ENCODE assay signal across 11 cellular contexts in the genomic region with DNA sequence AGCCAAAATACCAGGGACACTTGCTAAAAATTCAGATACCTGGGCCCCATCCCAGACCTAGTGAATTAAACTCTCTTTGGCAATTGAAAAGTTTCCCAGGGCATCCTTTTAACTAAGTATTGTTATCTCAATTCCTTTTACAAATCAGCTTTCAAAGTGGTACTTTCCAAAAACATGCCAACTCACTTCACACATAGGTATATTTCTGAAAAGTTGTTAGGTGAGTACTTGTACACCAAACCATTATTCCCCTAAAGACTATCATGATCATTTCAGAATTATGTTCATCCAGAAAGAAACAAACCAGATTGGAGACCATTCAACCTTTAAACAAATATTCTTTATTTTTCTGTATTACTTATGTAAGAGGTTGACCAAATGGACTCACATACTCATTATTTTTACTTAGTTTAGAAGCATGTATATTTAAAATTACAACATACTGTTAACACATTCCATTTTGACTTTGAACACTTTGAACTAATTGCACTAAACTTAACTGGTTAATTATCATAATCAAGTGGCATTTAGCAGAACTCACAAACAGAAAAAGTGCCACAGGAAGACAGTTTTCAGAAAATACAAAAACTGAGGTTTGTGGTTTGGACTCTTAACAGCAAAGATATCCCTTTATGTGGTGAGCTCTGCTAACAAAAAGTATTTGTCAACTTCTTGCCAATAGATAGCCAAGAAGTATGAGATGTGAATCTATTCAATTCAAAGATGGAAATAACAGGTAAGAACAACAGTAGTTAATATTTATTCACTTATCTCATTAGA.
A peak's percentile ranks its signal among the peaks of the same experiment; 100 is the strongest.
DNase-seq lines count a peak whose midpoint lies in the region; ATAC-seq and TF ChIP-seq lines count a peak whose summit lies in the region.
"Had no signal": no experiment of that assay in that cellular context is flagged by ENCODE, and none has a peak within 500 bp of the region (broad histone marks: within the 10 kb centered on the region; RNA-seq: fewer than 3 reads in every experiment).

No MANE protein-coding gene starts in this region.

- ATAC-seq in HG03135 (IDR thresholded peaks at IDR 0.05; ENCODE audit: unreplicated experiment): peak; percentile 80

- TF ChIP-seq CTCF in GM13976 (IDR thresholded peaks at IDR 0.05; ENCODE audit: borderline replicate concordance, control extremely low read depth, extremely low read depth, insufficient read depth, missing control alignments) (no peak), GM20000 (IDR thresholded peaks at IDR 0.05; ENCODE audit: extremely low read depth, missing control alignments) (no peak), astrocyte of the spinal cord (IDR thresholded peaks at IDR 0.05; ENCODE audit: low read depth, low read length) (no peak)

- no peak overlapping the region for H3K4me3 ChIP-seq in astrocyte of the spinal cord (ENCODE audit: low read depth, low read length)
- H3K4me3 ChIP-seq: esophagus muscularis mucosa had no signal

- in situ Hi-C loops in GM13976 (cut with MboI; ENCODE audit: low sequenced_read_pairs, unreplicated experiment) (no loop called here), astrocyte of the spinal cord (cut with HindIII; ENCODE audit: low sequenced_read_pairs) (no loop called here)

- DNase-seq in GM13976 (ENCODE audit: low spot score) (peak; percentile 31), GM20000 (ENCODE audit: low spot score) (peak; percentile 22), astrocyte of the spinal cord (ENCODE audit: low read depth, low spot score) (peak; percentile 24), D341Med (ENCODE audit: low spot score) (no peak), NCI-H2107 treated with DMSO at 0.1 percent for 48 hours (lab: John Stamatoyannopoulos, UW; ENCODE audit: unreplicated experiment) (no peak)
- DNase-seq in activated naive CD4-positive, alpha-beta T cell treated with Interleukin-2 at 50 U/mL for 16 hours: no peak
- no peak for DNase-seq in effector CD4-positive, alpha-beta T cell
- DNase-seq: EL, midbrain had no signal

Comparison
In these comparisons a context has a peak if more than half of its experiments do, and no peak if none do; other contexts are left out.
1. DNase-seq: peak in GM13976 (single experiment), GM20000 (single experiment) and astrocyte of the spinal cord (single experiment); none in D341Med (single experiment), activated naive CD4-positive, alpha-beta T cell treated with Interleukin-2 at 50 U/mL for 16 hours (single experiment), NCI-H2107 treated with DMSO at 0.1 percent for 48 hours (single experiment) and effector CD4-positive, alpha-beta T cell (single experiment).